Comparison of ENCODE assay signal across 8 cellular contexts in the genomic region with DNA sequence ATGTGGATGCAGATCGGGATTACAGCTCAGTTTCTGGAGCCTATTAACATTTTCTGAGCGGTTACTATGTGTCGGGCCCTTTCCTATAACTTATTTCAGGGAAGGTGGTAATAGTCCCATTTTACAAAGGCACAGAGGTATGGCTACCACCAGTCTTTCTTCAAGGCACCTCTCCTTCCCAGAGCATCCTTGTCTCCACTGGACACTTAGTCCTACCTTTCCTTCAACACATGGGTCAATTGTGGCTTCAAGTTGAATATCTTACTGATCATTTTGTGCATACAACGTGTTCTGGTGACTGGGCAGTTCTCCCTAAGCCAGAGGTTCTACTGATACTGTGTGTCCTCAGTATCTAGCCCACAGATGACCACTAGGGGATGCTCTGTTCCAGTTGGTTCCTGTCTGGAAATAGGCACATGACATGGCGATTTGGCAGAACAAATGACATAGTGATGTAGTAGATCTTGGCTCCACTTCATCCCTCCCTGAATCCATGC.
DNase-seq lines count a peak whose midpoint lies in the region; ATAC-seq, FAIRE-seq and TF ChIP-seq lines count a peak whose summit lies in the region.

No MANE protein-coding gene starts in this region.

- H3K9me3 Mint-ChIP-seq in CD4-positive, alpha-beta memory T cell = peaks cover 0 to 4% (median 0%) of the 10 kb centered on the region in 8 donors

- POLR2A ChIA-PET in CD4-positive, alpha-beta memory T cell (lab: Charles Lee; ENCODE audit: partially characterized antibody) = interaction anchor here (0.8 to 1.4 kb wide), 3 partner anchors 111 to 161 kb away, joined by 4 read pairs; no protein-coding TSS in a partner anchor

- CTCF ChIA-PET in CD4-positive, alpha-beta memory T cell (lab: Charles Lee; ENCODE audit: partially characterized antibody) = interaction anchor here (0.7 to 6.2 kb wide), 29 partner anchors 9 to 488 kb away, joined by 3 to 145 read pairs (median 8); partner anchors contain the start of gene CMTM8

- no peaks in the 10 kb centered on the region for H3K27me3 Mint-ChIP-seq in CD4-positive, alpha-beta memory T cell

- peaks cover 14% of the 10 kb centered on the region for H3K4me1 ChIP-seq in CD4-positive, alpha-beta memory T cell (ENCODE audit: insufficient read depth, low read length)

- H3K36me3 Mint-ChIP-seq in CD4-positive, alpha-beta memory T cell = peaks cover 0 to 1% of the 10 kb centered on the region in 2 donors

- no peaks in the 10 kb centered on the region for H3K27me3 ChIP-seq in CD4-positive, alpha-beta memory T cell (ENCODE audit: insufficient read depth, low read length)

- FAIRE-seq in RCC 7860 (lab: Jason Lieb, UNC) = no peak

- intact Hi-C loops in CD4-positive, alpha-beta memory T cell (cut with micrococcal nuclease) = loop anchor here (1.0 to 2.0 kb wide), 9 partner anchors 61 to 487 kb away; partner anchors contain the start of gene CMTM8

- DNase-seq in CD4-positive, alpha-beta memory T cell = peak; percentile 24 to 64 (median 44)
- DNase-seq in HUDEP-2 (lab: John Stamatoyannopoulos, UW; ENCODE audit: unreplicated experiment in 76 of 76) (peak in 70 of 76 experiments; percentile 5 to 86 (median 53)), RCC 7860 (ENCODE audit: low spot score) (peak; percentile 48), glomerular visceral epithelial cell (ENCODE audit: extremely low spot score) (peak; percentile 67), retinal pigment epithelial cell (ENCODE audit: low read depth) (no peak), epidermal melanocyte (ENCODE audit: insufficient read length, low spot score) (no peak)
- peak; percentile 14 for DNase-seq in activated effector memory CD4-positive, alpha-beta T cell treated with Interleukin-2 at 50 U/mL for 16 hours

- peak overlapping the region in 6 of 8 donors; percentile 54 to 68 (median 58) for H3K4me3 Mint-ChIP-seq in CD4-positive, alpha-beta memory T cell

- H3K9me3 ChIP-seq in CD4-positive, alpha-beta memory T cell (ENCODE audit: control insufficient read depth in 1 of 2, low read length in 2 of 2) = no peaks in the 10 kb centered on the region

- H3K27ac ChIP-seq in CD4-positive, alpha-beta memory T cell (ENCODE audit: low read depth, low read length) = no peak overlapping the region

- no peak overlapping the region for H3K4me3 ChIP-seq in CD4-positive, alpha-beta memory T cell (ENCODE audit: low read length in 2 of 2)
- H3K4me3 ChIP-seq in retinal pigment epithelial cell (ENCODE audit: low read length) = no peak overlapping the region

- TF ChIP-seq CTCF in retinal pigment epithelial cell (conservative IDR thresholded peaks at IDR 0.05; ENCODE audit: low read depth, low read length) = peak; percentile 86

- peak; percentile 48 for ATAC-seq in GM19468 (IDR thresholded peaks at IDR 0.05; ENCODE audit: extremely low read depth, unreplicated experiment)

- H3K4me1 Mint-ChIP-seq in CD4-positive, alpha-beta memory T cell = peaks cover 8 to 12% (median 10%) of the 10 kb centered on the region in 4 donors

- peak overlapping the region in 4 of 7 donors; percentile 19 to 59 (median 28) for H3K27ac Mint-ChIP-seq in CD4-positive, alpha-beta memory T cell

- H3K36me3 ChIP-seq in CD4-positive, alpha-beta memory T cell (ENCODE audit: insufficient read depth, low read length) = no peaks in the 10 kb centered on the region

Comparison
In these comparisons a context has a peak if more than half of its experiments do, and no peak if none do; other contexts are left out.
1. DNase-seq: peak in CD4-positive, alpha-beta memory T cell (5 of 5), HUDEP-2 (70 of 76), RCC 7860 (single experiment), activated effector memory CD4-positive, alpha-beta T cell treated with Interleukin-2 at 50 U/mL for 16 hours (single experiment) and glomerular visceral epithelial cell (single experiment); none in retinal pigment epithelial cell (single experiment) and epidermal melanocyte (single experiment).